Comparison of ENCODE assay signal across 8 cellular contexts in the genomic region with DNA sequence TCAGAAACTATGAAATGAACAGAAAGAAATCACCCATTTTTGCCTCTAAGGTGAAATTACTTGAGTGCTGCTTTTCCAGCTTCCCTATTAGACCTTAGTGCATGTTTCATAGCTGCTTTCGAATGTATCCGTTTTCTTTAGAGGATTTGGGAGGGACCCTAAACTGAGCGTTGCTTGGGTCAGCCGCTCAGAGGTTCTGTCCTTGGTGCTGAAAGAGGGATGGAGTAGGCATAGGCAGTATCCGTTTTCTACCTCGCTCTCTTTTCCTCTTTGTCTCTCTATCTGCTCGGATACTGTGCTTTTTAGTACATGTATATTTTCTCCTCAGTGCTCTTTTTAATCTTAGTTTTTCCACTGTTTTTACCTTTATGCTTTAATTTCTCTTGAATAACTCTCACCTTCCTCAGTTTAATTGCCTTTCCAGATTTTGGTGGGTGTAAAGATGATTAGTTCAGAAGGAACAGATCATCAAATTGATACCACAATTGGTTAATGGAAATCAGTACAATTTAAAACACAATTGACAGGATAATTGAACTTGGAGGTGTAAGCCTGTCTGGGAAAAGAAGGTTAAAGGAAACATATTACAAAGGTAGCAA.
DNase-seq lines count a peak whose midpoint lies in the region; ATAC-seq and TF ChIP-seq lines count a peak whose summit lies in the region.

A gene (minus strand): TSS at position 283 of the 599 bp plus-strand sequence. CDS start 7,060 bp downstream, outside the sequence.

- no peaks in the 10 kb centered on the region for H3K36me3 ChIP-seq in brain microvascular endothelial cell (replicated peaks)

- no peak within 1 kb of the TSS for H3K4me3 ChIP-seq in brain microvascular endothelial cell (ENCODE audit: low read depth, low read length)

- TF ChIP-seq CTCF in brain microvascular endothelial cell (IDR thresholded peaks at IDR 0.05; ENCODE audit: low read depth, low read length, missing control alignments), result no peak

- no peak for ATAC-seq in GM19351 (IDR thresholded peaks at IDR 0.05; ENCODE audit: unreplicated experiment)
- ATAC-seq in GM18498 (IDR thresholded peaks at IDR 0.05; ENCODE audit: unreplicated experiment), result no peak
- ATAC-seq in HG02623 (IDR thresholded peaks at IDR 0.05; ENCODE audit: unreplicated experiment), result no peak

- in situ Hi-C loops in brain microvascular endothelial cell (cut with HindIII; ENCODE audit: low pct_ligation_motif_present, low sequenced_read_pairs), result no loop called here

- H3K27me3 ChIP-seq in brain microvascular endothelial cell (replicated peaks), result no peaks in the 10 kb centered on the region

- no peak within 1 kb of the TSS for H3K27ac ChIP-seq in brain microvascular endothelial cell

- DNase-seq in GM03348 (ENCODE audit: low spot score), result peak; percentile 44
- DNase-seq in MV-4-11 (lab: John Stamatoyannopoulos, UW), result peak; percentile 42
- peak; percentile 37 for DNase-seq in brain microvascular endothelial cell
- DNase-seq in medulla oblongata (ENCODE audit: extremely low spot score), result peak; percentile 4
- no peak for DNase-seq in inferior parietal cortex (ENCODE audit: extremely low spot score)
